Comparison of ENCODE assay signal across 8 cellular contexts in genomic region chr1:17059391-17060128, GRCh38. TPM values are rescaled to one million over a fixed set of nuclear protein-coding genes. Genes with fewer than 3 reads are reported as not detected.
A peak's percentile ranks its signal among the peaks of the same experiment; 100 is the strongest.
DNase-seq lines count a peak whose midpoint lies in the region; ATAC-seq lines count a peak whose summit lies in the region.

No MANE protein-coding gene starts in this region.

- DNase-seq in activated T-cell treated with anti-CD3 and anti-CD28 coated beads, Interleukin-2, amount 50 U/mL, for 24 hours, result peak; percentile 37
- DNase-seq in activated T-cell treated with anti-CD3 and anti-CD28 coated beads for 4 hours (no peak), HuH-7.5 (ENCODE audit: low spot score) (peak; percentile 63), OCI-M1 (lab: John Stamatoyannopoulos, UW) (peak; percentile 76), amygdala (lab: John Stamatoyannopoulos, UW) (peak in 50 of 56 donors; percentile 20 to 82 (median 56)), right cardiac atrium (peak; percentile 43 to 75 (median 72)), renal cortical epithelial cell (ENCODE audit: low read depth) (peak; percentile 55), NCI-H187 treated with DMSO at 0.1 percent for 48 hours (lab: John Stamatoyannopoulos, UW) (no peak)

- H3K36me3 Mint-ChIP-seq in activated T-cell treated with anti-CD3 and anti-CD28 coated beads, Interleukin-2, amount 50 U/mL, for 24 hours (ENCODE audit: low read depth), result no peaks in the 10 kb centered on the region

- no peaks in the 10 kb centered on the region for H3K9me3 Mint-ChIP-seq in activated T-cell treated with anti-CD3 and anti-CD28 coated beads, Interleukin-2, amount 50 U/mL, for 24 hours

- no peak overlapping the region for H3K27ac Mint-ChIP-seq in activated T-cell treated with anti-CD3 and anti-CD28 coated beads, Interleukin-2, amount 50 U/mL, for 24 hours

- peaks cover 21% of the 10 kb centered on the region for H3K27me3 Mint-ChIP-seq in activated T-cell treated with anti-CD3 and anti-CD28 coated beads, Interleukin-2, amount 50 U/mL, for 24 hours

- no peak overlapping the region for H3K4me3 ChIP-seq in right cardiac atrium (ENCODE audit: low read length)

- WGBS in right cardiac atrium, result 29% methylated on average over 11 of the region's 11 CpGs

- intact Hi-C loops in right cardiac atrium (cut with DNase I), result loop anchor here in 3 of 4 donors (5.0 kb wide), 1 partner anchor 178 kb away; no protein-coding TSS in a partner anchor

- peak; percentile 76 to 83 for ATAC-seq in right cardiac atrium

- H3K4me1 Mint-ChIP-seq in activated T-cell treated with anti-CD3 and anti-CD28 coated beads, Interleukin-2, amount 50 U/mL, for 24 hours (ENCODE audit: low read depth), result peaks cover 4% of the 10 kb centered on the region

- no peaks in the 10 kb centered on the region for H3K27me3 ChIP-seq in right cardiac atrium (ENCODE audit: control insufficient read depth, insufficient read depth)

- no peaks in the 10 kb centered on the region for H3K9me3 ChIP-seq in right cardiac atrium (ENCODE audit: control insufficient read depth, low read length)

- no peak overlapping the region for H3K4me3 Mint-ChIP-seq in activated T-cell treated with anti-CD3 and anti-CD28 coated beads, Interleukin-2, amount 50 U/mL, for 24 hours

- no peak overlapping the region for H3K27ac ChIP-seq in right cardiac atrium (ENCODE audit: low read length)

- no peaks in the 10 kb centered on the region for H3K4me1 ChIP-seq in right cardiac atrium (ENCODE audit: control insufficient read depth, insufficient read depth, low read length)

RNA-seq across cellular contexts. Expression of gene SDHB, which starts 5.7 kb away (rescaled TPM):
- total RNA-seq in right cardiac atrium (100 to 1,000 TPM; 209 to 255 (median 239) TPM), renal cortical epithelial cell (123 and 183 TPM in 2 replicates)
- 311 TPM for polyA plus RNA-seq in right cardiac atrium

RNA-seq across cellular contexts. Expression of gene ATP13A2, which starts 47.8 kb away (rescaled TPM):
- total RNA-seq in right cardiac atrium, result 10 to 100 TPM; 12.9 to 15.1 (median 14.3) TPM
- polyA plus RNA-seq in right cardiac atrium, result 10.3 TPM
- total RNA-seq in renal cortical epithelial cell, result 48.6 and 77.1 TPM in 2 replicates

RNA-seq across cellular contexts. Expression of gene PADI2, which starts 59.7 kb away (rescaled TPM):
- total RNA-seq in right cardiac atrium, result under 1 TPM; 0.17 to 0.68 (median 0.31) TPM
- 0.07 TPM for polyA plus RNA-seq in right cardiac atrium
- total RNA-seq in renal cortical epithelial cell, result 1.5 and 147 TPM in 2 replicates

Comparison
In these comparisons a context has a peak if more than half of its experiments do, and no peak if none do; other contexts are left out.
1. DNase-seq: peak in activated T-cell treated with anti-CD3 and anti-CD28 coated beads, Interleukin-2, amount 50 U/mL, for 24 hours (single experiment), HuH-7.5 (single experiment), OCI-M1 (single experiment), amygdala (50 of 56), right cardiac atrium (3 of 3) and renal cortical epithelial cell (single experiment); none in activated T-cell treated with anti-CD3 and anti-CD28 coated beads for 4 hours (single experiment) and NCI-H187 treated with DMSO at 0.1 percent for 48 hours (single experiment).